Comparison of ENCODE assay signal across 8 cellular contexts in genomic region chr19:48390188-48391099, GRCh38. TPM values are rescaled to one million over a fixed set of nuclear protein-coding genes. Genes with fewer than 3 reads are reported as not detected.
DNase-seq lines count a peak whose midpoint lies in the region; ATAC-seq and TF ChIP-seq lines count a peak whose summit lies in the region.

No MANE protein-coding gene starts in this region.

- H3K9me2 ChIP-seq in SU-DHL-6 (replicated peaks; ENCODE audit: insufficient read depth, low read length), result no peaks in the 10 kb centered on the region

- H3K4me2 ChIP-seq in SU-DHL-6 (ENCODE audit: low read depth, low read length, poor library complexity, severe bottlenecking), result peak overlapping the region; percentile 81

- peak overlapping the region; percentile 89 for H3K9ac ChIP-seq in SU-DHL-6 (ENCODE audit: low read length)

- H3K9me3 ChIP-seq in SU-DHL-6 (ENCODE audit: insufficient read depth, low read length), result no peaks in the 10 kb centered on the region

- H4K20me1 ChIP-seq in SU-DHL-6 (ENCODE audit: low read depth, low read length), result no peaks in the 10 kb centered on the region

- peak; percentile 82 for DNase-seq in GM03348 (ENCODE audit: low spot score)
- DNase-seq in HL-60 (ENCODE audit: low read depth in 1 of 2, low spot score in 1 of 2), result peak; percentile 72
- peak in 40 of 56 donors; percentile 12 to 68 (median 41) for DNase-seq in amygdala (lab: John Stamatoyannopoulos, UW)
- DNase-seq in left cardiac atrium, result peak; percentile 77
- peak; percentile 90 for DNase-seq in posterior vena cava (ENCODE audit: low spot score)
- no peak for DNase-seq in NCI-H524 treated with DMSO at 0.1 percent for 48 hours (lab: John Stamatoyannopoulos, UW)
- no peak for DNase-seq in cortex of kidney (lab: John Stamatoyannopoulos, UW)

- H3K27ac ChIP-seq in HL-60 (replicated peaks), result peak overlapping the region; percentile 81
- peak overlapping the region; percentile 53 for H3K27ac ChIP-seq in SU-DHL-6 (ENCODE audit: low read depth, low read length)

- intact Hi-C loops in left cardiac atrium (cut with DNase I), result no loop called here
- intact Hi-C loops in posterior vena cava (cut with DNase I), result no loop called here

- H3K4me3 ChIP-seq in HL-60 (replicated peaks; ENCODE audit: insufficient read depth, low read length) (peak overlapping the region; percentile 79), SU-DHL-6 (ENCODE audit: insufficient read depth, low read length, poor library complexity, severe bottlenecking) (peak overlapping the region; percentile 95)

- peak overlapping the region; percentile 74 for H2AFZ ChIP-seq in SU-DHL-6 (ENCODE audit: low read depth, low read length, severe bottlenecking)

- no peaks in the 10 kb centered on the region for H3F3A ChIP-seq in SU-DHL-6 (ENCODE audit: insufficient read depth)

- peak; percentile 84 to 89 for ATAC-seq in left cardiac atrium

- H3K27me3 ChIP-seq in HL-60 (ENCODE audit: insufficient read depth, poor library complexity, severe bottlenecking) (peaks cover 30% of the 10 kb centered on the region), SU-DHL-6 (ENCODE audit: low read length) (no peaks in the 10 kb centered on the region)

- peaks cover 3% of the 10 kb centered on the region; the same call in 1 of the 2 replicates for H3K79me2 ChIP-seq in SU-DHL-6 (ENCODE audit: insufficient read depth, low read length)

- peaks cover 4% of the 10 kb centered on the region; the same call in 1 of the 2 replicates for H3K36me3 ChIP-seq in SU-DHL-6 (ENCODE audit: low read length)

- peak; percentile 2 for TF ChIP-seq CTCF in HL-60 (IDR thresholded peaks at IDR 0.05; ENCODE audit: insufficient read depth, low read length)
- TF ChIP-seq CTCF in SU-DHL-6 (IDR thresholded peaks at IDR 0.05; ENCODE audit: insufficient read depth, low read length, poor library complexity, severe bottlenecking), result peak; percentile 16

RNA-seq across cellular contexts. Expression of gene KDELR1, which starts 0.9 kb away (rescaled TPM):
- total RNA-seq in left cardiac atrium (100 to 1,000 TPM in 1 of 2 donors, 10 to 100 TPM in 1; 81.4 to 103 TPM), posterior vena cava (100 to 1,000 TPM in 1 of 2 donors, 10 to 100 TPM in 1; 94.6 to 111 TPM)

RNA-seq across cellular contexts. Expression of gene GRIN2D, which starts 3.0 kb away (rescaled TPM):
- total RNA-seq in left cardiac atrium (under 1 TPM; 0.39 to 0.47 TPM), posterior vena cava (1 to 10 TPM in 1 of 2 donors, under 1 TPM in 1; 0.71 to 2.3 TPM)

RNA-seq across cellular contexts. Expression of gene SYNGR4, which starts 26.3 kb away (rescaled TPM):
- total RNA-seq in left cardiac atrium (not detected), posterior vena cava (not detected)

RNA-seq across cellular contexts. Expression of gene TMEM143, which starts 26.7 kb away (rescaled TPM):
- total RNA-seq in left cardiac atrium (10 to 100 TPM; 30.5 to 43.0 TPM), posterior vena cava (1 to 10 TPM; 5.0 to 6.3 TPM)

RNA-seq across cellular contexts. Expression of gene GRWD1, which starts 55.3 kb away (rescaled TPM):
- total RNA-seq in left cardiac atrium, result 10 to 100 TPM; 18.1 to 24.9 TPM
- total RNA-seq in posterior vena cava, result 10 to 100 TPM; 21.1 to 24.2 TPM

Comparison
In these comparisons a context has a peak if more than half of its experiments do, and no peak if none do; other contexts are left out.
1. DNase-seq: peak in GM03348 (single experiment), HL-60 (2 of 2), amygdala (40 of 56), left cardiac atrium (single experiment) and posterior vena cava (single experiment); none in NCI-H524 treated with DMSO at 0.1 percent for 48 hours (single experiment) and cortex of kidney (single experiment).